8 cellular contexts compared by ENCODE assay signal in genomic region chr9:37800631-37801286, GRCh38. TPM values are rescaled to one million over a fixed set of nuclear protein-coding genes. Genes with fewer than 3 reads are reported as not detected.
DNase-seq lines count a peak whose midpoint lies in the region; TF ChIP-seq lines count a peak whose summit lies in the region.

Gene DCAF10 (plus strand): TSS chr9:37800797. CDS start chr9:37800867, 70 bp downstream.

- H4K20me1 ChIP-seq in H9 (ENCODE audit: control insufficient read depth, insufficient read depth, insufficient read length) (no peaks in the 10 kb centered on the region), SU-DHL-6 (ENCODE audit: low read depth, low read length) (peaks cover 5% of the 10 kb centered on the region; the same call in 1 of the 2 replicates)

- 0 out of 2 replicates have a peak, but pooled peaks cover 5% of the 10 kb centered on the region for H3F3A ChIP-seq in SU-DHL-6 (ENCODE audit: insufficient read depth)

- H3K4me1 Mint-ChIP-seq in H9 = peaks cover 23 to 25% of the 10 kb centered on the region in 2 experiments

- no peak within 1 kb of the TSS for H2BK120ac ChIP-seq in H9 (ENCODE audit: low read depth, low read length, poor library complexity, severe bottlenecking)

- no peaks in the 10 kb centered on the region for H3K9me2 ChIP-seq in SU-DHL-6 (replicated peaks; ENCODE audit: insufficient read depth, low read length)

- H3K9ac ChIP-seq in H9 (ENCODE audit: extremely low read depth, insufficient read length, low read length) (peak within 1 kb of the TSS; percentile 77), SU-DHL-6 (ENCODE audit: low read length) (peak within 1 kb of the TSS; percentile 96)

- H3K4me2 ChIP-seq in H9 (ENCODE audit: insufficient read depth, insufficient read length, low read length) = peak within 1 kb of the TSS; percentile 99
- peak within 1 kb of the TSS; percentile 87 for H3K4me2 ChIP-seq in SU-DHL-6 (ENCODE audit: low read depth, low read length, poor library complexity, severe bottlenecking)

- H2BK15ac ChIP-seq in H9 (ENCODE audit: low read depth, low read length) = no peak within 1 kb of the TSS; the same call in 1 of the 2 replicates

- peak within 1 kb of the TSS; percentile 57 for H2AFZ ChIP-seq in H9 (ENCODE audit: low read length)
- H2AFZ ChIP-seq in SU-DHL-6 (ENCODE audit: low read depth, low read length, severe bottlenecking) = peak within 1 kb of the TSS; percentile 87

- H3K23me2 ChIP-seq in H9 (ENCODE audit: insufficient read length, low read depth, low read length, poor library complexity, severe bottlenecking) = peaks cover 11% of the 10 kb centered on the region

- intact Hi-C loops in transverse colon (cut with DNase I; ENCODE audit: low total_unique reads) = no loop called here

- DNase-seq in GM04504 (ENCODE audit: low read depth) (peak; percentile 62), H9 (peak; percentile 91), MG63 (peak; percentile 83), cardiac muscle cell (ENCODE audit: low read depth in 1 of 2, low spot score in 1 of 2) (peak; percentile 89 to 90), pons (ENCODE audit: low spot score) (peak; percentile 45), transverse colon (peak; percentile 89)
- peak; percentile 76 for DNase-seq in activated naive CD8-positive, alpha-beta T cell treated with anti-CD3 and anti-CD28 coated beads, Interleukin-2, amount 50 U/mL, for 16 hours (ENCODE audit: low read depth, low spot score)

- no peak within 1 kb of the TSS for H3K23ac ChIP-seq in H9 (ENCODE audit: insufficient read length, low read depth, low read length)

- H2BK5ac ChIP-seq in H9 (ENCODE audit: insufficient read length, low read length) = no peak within 1 kb of the TSS

- H4K8ac ChIP-seq in H9 (replicated peaks; ENCODE audit: insufficient read length, low read depth, low read length) = no peak within 1 kb of the TSS

- H3K9me3 Mint-ChIP-seq in H9 = no peaks in the 10 kb centered on the region

- H3K36me3 ChIP-seq in MG63 (peaks cover 6% of the 10 kb centered on the region), SU-DHL-6 (ENCODE audit: low read length) (no peaks in the 10 kb centered on the region), cardiac muscle cell (no peaks in the 10 kb centered on the region), transverse colon (no peaks in the 10 kb centered on the region)

- H3K4me3 Mint-ChIP-seq in H9 = peak within 1 kb of the TSS; percentile 97 to 98

- no peaks in the 10 kb centered on the region for H3K9me3 ChIP-seq in H9 (ENCODE audit: control insufficient read depth, low read depth, low read length)
- H3K9me3 ChIP-seq in MG63 = no peaks in the 10 kb centered on the region
- no peaks in the 10 kb centered on the region for H3K9me3 ChIP-seq in SU-DHL-6 (ENCODE audit: insufficient read depth, low read length)
- no peaks in the 10 kb centered on the region for H3K9me3 ChIP-seq in cardiac muscle cell (ENCODE audit: low read depth)
- H3K9me3 ChIP-seq in transverse colon = no peaks in the 10 kb centered on the region

- no peak within 1 kb of the TSS for H4K91ac ChIP-seq in H9 (ENCODE audit: insufficient read length, low read depth, low read length)

- peaks cover 2% of the 10 kb centered on the region for H3K4me1 ChIP-seq in H9 (ENCODE audit: insufficient read depth, low read length)
- peaks cover 12% of the 10 kb centered on the region for H3K4me1 ChIP-seq in cardiac muscle cell (ENCODE audit: low read depth)
- peaks cover 12 to 32% (median 16%) of the 10 kb centered on the region in 4 donors for H3K4me1 ChIP-seq in transverse colon

- H3K27ac ChIP-seq in H9 (ENCODE audit: insufficient read length, low read depth, low read length) = no peak within 1 kb of the TSS
- peak within 1 kb of the TSS; percentile 79 for H3K27ac ChIP-seq in SU-DHL-6 (ENCODE audit: low read depth, low read length)
- H3K27ac ChIP-seq in cardiac muscle cell = peak within 1 kb of the TSS; percentile 92
- peak within 1 kb of the TSS; percentile 90 to 93 (median 92) for H3K27ac ChIP-seq in transverse colon

- no peaks in the 10 kb centered on the region for H3K79me1 ChIP-seq in H9 (ENCODE audit: insufficient read depth, low read depth, low read length, poor library complexity, severe bottlenecking)

- no peak within 1 kb of the TSS for H3T11ph ChIP-seq in H9 (ENCODE audit: low read length)

- H3K18ac ChIP-seq in H9 (ENCODE audit: insufficient read length, low read depth, low read length) = peak within 1 kb of the TSS; percentile 69

- H3K27me3 Mint-ChIP-seq in H9 (ENCODE audit: low read depth) = peaks cover 7% of the 10 kb centered on the region

- H3K14ac ChIP-seq in H9 (ENCODE audit: insufficient read depth, low read length) = peak within 1 kb of the TSS; percentile 85; the same call in 1 of the 2 replicates

- no peak within 1 kb of the TSS for H2BK20ac ChIP-seq in H9 (ENCODE audit: low read depth, low read length, poor library complexity, severe bottlenecking)

- TF ChIP-seq EP300 in transverse colon (IDR thresholded peaks at IDR 0.05; ENCODE audit: low read depth) = no peak

- in situ Hi-C loops in transverse colon (cut with MboI; ENCODE audit: low pct_ligation_motif_present in 1 of 4, low pct_unique_long_range_greater_than_20kb in 1 of 4, low sequenced_read_pairs in 3 of 4) = no loop called here

- peak within 1 kb of the TSS; percentile 91 to 98 (median 92); a peak in 5 of 7 replicates for H3K27ac Mint-ChIP-seq in H9

- TF ChIP-seq POLR2A in transverse colon (IDR thresholded peaks at IDR 0.05) = peak; percentile 76

- H3K36me3 Mint-ChIP-seq in H9 (ENCODE audit: insufficient read depth in 1 of 3, low read depth in 3 of 3) = no peaks in the 10 kb centered on the region; a peak in 1 of 7 replicates

- no peak within 1 kb of the TSS for H4K5ac ChIP-seq in H9 (ENCODE audit: insufficient read length, low read depth, low read length)

- no CpG with 5 or more reads among the region's 72 CpGs for WGBS in H9 (ENCODE audit: extremely low coverage, insufficient read length, low lambda C conversion rate)
- 1% methylated on average over 60 of the region's 72 CpGs; no CpG with 5 or more reads in 1 of the 2 donors for WGBS in transverse colon (ENCODE audit: low coverage in 1 of 2), 2 donors

- no peak within 1 kb of the TSS for H2AK5ac ChIP-seq in H9 (ENCODE audit: insufficient read length, low read length)

- TF ChIP-seq CTCF in H9 (conservative IDR thresholded peaks at IDR 0.05) (no peak), SU-DHL-6 (IDR thresholded peaks at IDR 0.05; ENCODE audit: insufficient read depth, low read length, poor library complexity, severe bottlenecking) (no peak), cardiac muscle cell (IDR thresholded peaks at IDR 0.05; ENCODE audit: low read depth, low read length) (no peak), transverse colon (IDR thresholded peaks at IDR 0.05) (peak in 1 of 5 experiments; percentile 11)

- H3K56ac ChIP-seq in H9 (ENCODE audit: insufficient read length, low read depth, low read length) = no peak within 1 kb of the TSS

- H3K27me3 ChIP-seq in H9 (ENCODE audit: insufficient read depth, low read length) (no peaks in the 10 kb centered on the region), MG63 (no peaks in the 10 kb centered on the region), SU-DHL-6 (ENCODE audit: low read length) (no peaks in the 10 kb centered on the region), cardiac muscle cell (peaks cover 8% of the 10 kb centered on the region), transverse colon (no peaks in the 10 kb centered on the region)

- H3K79me2 ChIP-seq in H9 (ENCODE audit: insufficient read depth, low read length) (peaks cover 7% of the 10 kb centered on the region; the same call in 1 of the 2 replicates), SU-DHL-6 (ENCODE audit: insufficient read depth, low read length) (peaks cover 49% of the 10 kb centered on the region)

- H3K4me3 ChIP-seq in MG63 = peak within 1 kb of the TSS; percentile 79
- H3K4me3 ChIP-seq in SU-DHL-6 (ENCODE audit: insufficient read depth, low read length, poor library complexity, severe bottlenecking) = peak within 1 kb of the TSS; percentile 66
- H3K4me3 ChIP-seq in cardiac muscle cell = peak within 1 kb of the TSS; percentile 84
- H3K4me3 ChIP-seq in transverse colon = peak within 1 kb of the TSS; percentile 73 to 95 (median 84)

- no peak within 1 kb of the TSS for H3K4ac ChIP-seq in H9 (ENCODE audit: low read depth, low read length)

- no peak within 1 kb of the TSS for H2BK12ac ChIP-seq in H9 (ENCODE audit: insufficient read length, low read depth, low read length)

RNA-seq across cellular contexts. Expression of gene DCAF10, which starts in this region (rescaled TPM):
- total RNA-seq in H9 (2021) (13.4 and 14.2 TPM in 2 replicates), cardiac muscle cell (19.6 and 23.1 TPM in 2 replicates), transverse colon (100 to 1,000 TPM in 1 of 4 donors, 10 to 100 TPM in 3; 12.0 to 493 (median 34.2) TPM)
- 6.7 and 12.2 TPM in 2 replicates for total RNA-seq in MG63 (2014; rRNA removed; shearing (Covaris generic); ENCODE audit: low replicate concordance)
- polyA plus RNA-seq in cardiac muscle cell = 22.9 and 25.2 TPM in 2 replicates
